ENCODE assay signal across 1 cellular context in genomic region chr12:69099201-69099837, GRCh38.
TF ChIP-seq lines count a peak whose summit lies in the region.

No MANE protein-coding gene starts in this region.

TF ChIP-seq in GM23338, 12 proteins besides CTCF, POLR2A, EP300 and RAD21 (continued from another document):
- 0 out of 2 replicates have a peak, but pooled peaks have one; percentile 19 for TF ChIP-seq ZNF462 (CRISPR knock-in tag; IDR thresholded peaks at IDR 0.05)
- no peak for TF ChIP-seq ZNF114 (CRISPR knock-in tag; IDR thresholded peaks at IDR 0.05)
- no peak for TF ChIP-seq EZH2phosphoT487 (IDR thresholded peaks at IDR 0.05; ENCODE audit: unreplicated experiment)
- peak; percentile 44; the same call in 1 of the 2 replicates for TF ChIP-seq ZNF331 (CRISPR knock-in tag; IDR thresholded peaks at IDR 0.05; ENCODE audit: low read depth)
